Comparison of ENCODE assay signal across 15 cellular contexts in the genomic region with DNA sequence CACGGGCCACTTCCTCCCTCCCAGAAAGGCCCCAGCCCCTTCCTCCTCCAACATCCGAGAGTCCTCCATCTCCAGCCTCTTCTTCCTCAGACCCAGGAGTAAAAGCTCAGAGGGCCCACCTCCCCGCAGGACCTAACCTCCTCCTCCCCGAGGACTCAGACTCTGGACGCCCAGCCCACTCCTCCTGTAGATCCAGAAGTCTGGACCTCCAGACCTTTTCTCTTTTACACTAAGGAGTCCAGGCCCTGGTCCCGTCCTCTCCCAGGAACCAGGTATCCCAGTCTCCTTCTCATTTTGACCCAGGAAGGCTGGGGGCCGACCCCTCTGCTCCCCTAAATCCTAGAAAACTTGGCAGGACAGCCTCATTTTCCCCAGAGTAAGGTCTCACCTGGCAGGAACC. TPM values are rescaled to one million over a fixed set of nuclear protein-coding genes. Genes with fewer than 3 reads are reported as not detected.
DNase-seq lines count a peak whose midpoint lies in the region; TF ChIP-seq lines count a peak whose summit lies in the region.
"Had no signal": no experiment of that assay in that cellular context is flagged by ENCODE, and none has a peak within 500 bp of the region (broad histone marks: within the 10 kb centered on the region; RNA-seq: fewer than 3 reads in every experiment).

No MANE protein-coding gene starts in this region.

- H3K27me3 Mint-ChIP-seq in activated T-cell treated with anti-CD3 and anti-CD28 coated beads, Interleukin-2, amount 50 U/mL, for 24 hours = peaks cover 64% of the 10 kb centered on the region

- peak; percentile 23 for DNase-seq in H7
- no peak for DNase-seq in NT2/D1 (ENCODE audit: low read depth, low spot score)
- peak; percentile 73 for DNase-seq in osteoblast (ENCODE audit: insufficient read length, low spot score, missing footprints)
- DNase-seq in SKM-1 (lab: John Stamatoyannopoulos, UW; ENCODE audit: unreplicated experiment) = no peak
- DNase-seq in DMS53 (lab: John Stamatoyannopoulos, UW) = no peak
- DNase-seq in activated T-cell treated with anti-CD3 and anti-CD28 coated beads, Interleukin-2, amount 50 U/mL, for 24 hours = no peak
- DNase-seq: CD4-positive, alpha-beta memory T cell; DMS153; KBM-7 had no signal

- H3K9me3 ChIP-seq in NT2/D1 (ENCODE audit: insufficient read depth, low read length) (no peaks in the 10 kb centered on the region), osteoblast (ENCODE audit: low read depth, low read length) (no peaks in the 10 kb centered on the region)
- H3K9me3 ChIP-seq: A549, BE2C had no signal

- peaks cover 4% of the 10 kb centered on the region for H3K4me1 Mint-ChIP-seq in activated T-cell treated with anti-CD3 and anti-CD28 coated beads, Interleukin-2, amount 50 U/mL, for 24 hours (ENCODE audit: low read depth)
- H3K4me1 Mint-ChIP-seq: CD4-positive, alpha-beta memory T cell had no signal

- no peak for TF ChIP-seq CTCF in osteoblast (IDR thresholded peaks at IDR 0.05; ENCODE audit: extremely low read depth, low read depth, low read length)

- no peaks in the 10 kb centered on the region for H3K36me3 Mint-ChIP-seq in activated T-cell treated with anti-CD3 and anti-CD28 coated beads, Interleukin-2, amount 50 U/mL, for 24 hours (ENCODE audit: low read depth)
- H3K36me3 Mint-ChIP-seq: CD4-positive, alpha-beta memory T cell had no signal

- H3K27ac ChIP-seq in osteoblast (ENCODE audit: low read depth, low read length) = no peak overlapping the region
- H3K27ac ChIP-seq: A549, C4-2B had no signal

- no peak overlapping the region for H3K27ac Mint-ChIP-seq in activated T-cell treated with anti-CD3 and anti-CD28 coated beads, Interleukin-2, amount 50 U/mL, for 24 hours
- H3K27ac Mint-ChIP-seq: CD4-positive, alpha-beta memory T cell; GM23338 had no signal

- H4K20me1 ChIP-seq in osteoblast (ENCODE audit: insufficient read depth, low read length) = no peaks in the 10 kb centered on the region

- no peaks in the 10 kb centered on the region for H3K79me2 ChIP-seq in osteoblast (ENCODE audit: insufficient read depth, low read length)

- H3K4me1 ChIP-seq in NT2/D1 (ENCODE audit: insufficient read depth, insufficient read length) (peaks cover 6% of the 10 kb centered on the region), osteoblast (ENCODE audit: insufficient read depth, low read length) (no peaks in the 10 kb centered on the region)
- H3K4me1 ChIP-seq: BE2C had no signal

- H3K9ac ChIP-seq in NT2/D1 (ENCODE audit: insufficient read length, low read depth) = peak overlapping the region; percentile 17

- H3K36me3 ChIP-seq in H7 (replicated peaks; ENCODE audit: control insufficient read depth, insufficient read depth, low read length) (no peaks in the 10 kb centered on the region), NT2/D1 (ENCODE audit: insufficient read depth, insufficient read length, low read length) (no peaks in the 10 kb centered on the region), osteoblast (ENCODE audit: insufficient read depth, low read length) (no peaks in the 10 kb centered on the region)
- H3K36me3 ChIP-seq: BE2C had no signal

- H3K4me3 ChIP-seq in H7 (ENCODE audit: insufficient read depth, low read depth, low read length) (no peak overlapping the region), NT2/D1 (ENCODE audit: insufficient read length, low read depth) (no peak overlapping the region), osteoblast (ENCODE audit: insufficient read depth, low read length) (no peak overlapping the region)
- H3K4me3 ChIP-seq: GM23338 had no signal

- peaks cover 10% of the 10 kb centered on the region; the same call in 1 of the 2 replicates for H3K27me3 ChIP-seq in H7 (ENCODE audit: control insufficient read depth, insufficient read depth, low read length)
- H3K27me3 ChIP-seq in NT2/D1 (ENCODE audit: insufficient read depth, insufficient read length) = no peaks in the 10 kb centered on the region
- no peaks in the 10 kb centered on the region for H3K27me3 ChIP-seq in osteoblast (ENCODE audit: insufficient read depth, low read length)

- H2AFZ ChIP-seq in osteoblast (ENCODE audit: low read length) = no peak overlapping the region
- H2AFZ ChIP-seq: GM23338 had no signal

- no peaks in the 10 kb centered on the region for H3K9me3 Mint-ChIP-seq in activated T-cell treated with anti-CD3 and anti-CD28 coated beads, Interleukin-2, amount 50 U/mL, for 24 hours
- H3K9me3 Mint-ChIP-seq: CD4-positive, alpha-beta memory T cell; GM23338 had no signal

- no peak overlapping the region for H3K4me3 Mint-ChIP-seq in activated T-cell treated with anti-CD3 and anti-CD28 coated beads, Interleukin-2, amount 50 U/mL, for 24 hours
- H3K4me3 Mint-ChIP-seq: GM23338 had no signal

- no peak overlapping the region for H3K4me2 ChIP-seq in osteoblast (ENCODE audit: insufficient read depth, low read length)
- H3K4me2 ChIP-seq: GM23338 had no signal

RNA-seq across cellular contexts. Expression of a gene that starts 1.9 kb away (rescaled TPM):
- total RNA-seq in H7 (2014; rRNA removed; shearing (Covaris generic)) = 6.4 and 11.0 TPM in 2 replicates
- total RNA-seq in osteoblast = not detected in 2 replicates
- total RNA-seq: CD4-positive, alpha-beta memory T cell; Daoy; G401 had no signal

RNA-seq across cellular contexts. Expression of a gene that starts 16.2 kb away (rescaled TPM):
- total RNA-seq in H7 (2014; rRNA removed; shearing (Covaris generic)) = 0.14 and 2.4 TPM in 2 replicates
- total RNA-seq in osteoblast = not detected in 2 replicates
- total RNA-seq: CD4-positive, alpha-beta memory T cell; Daoy; G401 had no signal

RNA-seq across cellular contexts. Expression of a gene that starts 19.6 kb away (rescaled TPM):
- total RNA-seq in H7 (2014; rRNA removed; shearing (Covaris generic)) = 0.24 and 1.1 TPM in 2 replicates
- total RNA-seq in osteoblast = not detected in 2 replicates
- total RNA-seq: CD4-positive, alpha-beta memory T cell; Daoy; G401 had no signal

RNA-seq across cellular contexts. Expression of a gene that starts 23.1 kb away (rescaled TPM):
- not detected in 2 replicates for total RNA-seq in H7 (2014; rRNA removed; shearing (Covaris generic))
- not detected in 2 replicates for total RNA-seq in osteoblast
- total RNA-seq: CD4-positive, alpha-beta memory T cell; Daoy; G401; GM23338 had no signal

RNA-seq across cellular contexts. Expression of a gene that starts 31.5 kb away (rescaled TPM):
- not detected in 2 replicates for total RNA-seq in H7 (2014; rRNA removed; shearing (Covaris generic))
- total RNA-seq in osteoblast = not detected in 2 replicates
- total RNA-seq: CD4-positive, alpha-beta memory T cell; Daoy; G401; GM23338 had no signal

Comparison
In these comparisons a context has a peak if more than half of its experiments do, and no peak if none do; other contexts are left out.
1. DNase-seq: peak in H7 (single experiment) and osteoblast (single experiment); none in NT2/D1 (single experiment), SKM-1 (single experiment), DMS53 (single experiment) and activated T-cell treated with anti-CD3 and anti-CD28 coated beads, Interleukin-2, amount 50 U/mL, for 24 hours (single experiment).